9 cellular contexts compared by ENCODE assay signal in genomic region chr6:133240511-133241087, GRCh38. TPM values are rescaled to one million over a fixed set of nuclear protein-coding genes. Genes with fewer than 3 reads are reported as not detected.
DNase-seq lines count a peak whose midpoint lies in the region; ATAC-seq and TF ChIP-seq lines count a peak whose summit lies in the region.
"Had no signal": no experiment of that assay in that cellular context is flagged by ENCODE, and none has a peak within 500 bp of the region (broad histone marks: within the 10 kb centered on the region; RNA-seq: fewer than 3 reads in every experiment).

No MANE protein-coding gene starts in this region.

- peaks cover 6% of the 10 kb centered on the region for H3K27me3 ChIP-seq in parathyroid adenoma (ENCODE audit: control insufficient read depth, insufficient read depth, low read length)

- peaks cover 3% of the 10 kb centered on the region for H3K4me1 Mint-ChIP-seq in T-helper 2 cell treated with Interferon-gamma antibody and Interleukin-4, amounts not matched to agents 5 μg/mL and 100 μg/mL, for 36 hours (ENCODE audit: low read depth)

- H3K27ac ChIP-seq in parathyroid adenoma: no peak overlapping the region

- peak overlapping the region; percentile 53 for H3K4me2 ChIP-seq in parathyroid adenoma (ENCODE audit: low read length)

- H3K36me3 ChIP-seq in parathyroid adenoma (ENCODE audit: control insufficient read depth, insufficient read depth, low read length): no peaks in the 10 kb centered on the region

- no peak overlapping the region for H3K9ac ChIP-seq in parathyroid adenoma

- H3K4me1 ChIP-seq in parathyroid adenoma: no peaks in the 10 kb centered on the region

- no peak overlapping the region for H3K27ac Mint-ChIP-seq in T-helper 2 cell treated with Interferon-gamma antibody and Interleukin-4, amounts not matched to agents 5 μg/mL and 100 μg/mL, for 36 hours

- H3K4me3 Mint-ChIP-seq in T-helper 2 cell treated with Interferon-gamma antibody and Interleukin-4, amounts not matched to agents 5 μg/mL and 100 μg/mL, for 36 hours: no peak overlapping the region

- no peaks in the 10 kb centered on the region for H3K79me2 ChIP-seq in parathyroid adenoma

- peaks cover 67% of the 10 kb centered on the region for H3K27me3 Mint-ChIP-seq in T-helper 2 cell treated with Interferon-gamma antibody and Interleukin-4, amounts not matched to agents 5 μg/mL and 100 μg/mL, for 36 hours (ENCODE audit: low read depth)

- H3K4me3 ChIP-seq in parathyroid adenoma (ENCODE audit: low read depth, low read length): no peak overlapping the region

- peaks cover 2% of the 10 kb centered on the region for H3K9me3 ChIP-seq in parathyroid adenoma (ENCODE audit: control insufficient read depth, low read length)

- no peaks in the 10 kb centered on the region for H3K9me3 Mint-ChIP-seq in T-helper 2 cell treated with Interferon-gamma antibody and Interleukin-4, amounts not matched to agents 5 μg/mL and 100 μg/mL, for 36 hours

- ATAC-seq in HG02759 (IDR thresholded peaks at IDR 0.05; ENCODE audit: unreplicated experiment): no peak

- H2AFZ ChIP-seq in parathyroid adenoma: peak overlapping the region; percentile 47

- TF ChIP-seq CTCF in parathyroid adenoma (IDR thresholded peaks at IDR 0.05): no peak

- DNase-seq in Daoy (ENCODE audit: low read depth): peak; percentile 73
- DNase-seq in NCI-H526 treated with DMSO at 0.1 percent for 48 hours (lab: John Stamatoyannopoulos, UW): peak; percentile 25
- peak; percentile 3 for DNase-seq in germinal center (ENCODE audit: low spot score)
- DNase-seq in T-helper 2 cell treated with Interferon-gamma antibody and Interleukin-4, amounts not matched to agents 5 μg/mL and 100 μg/mL, for 36 hours (ENCODE audit: low spot score): no peak
- no peak for DNase-seq in stimulated activated CD4-positive, alpha-beta T cell treated with anti-CD3 and anti-CD28 coated beads, Interleukin-12 subunit alpha, Interleukin-12 subunit beta, amount 100 ng/mL, for 4 hours
- DNase-seq in NCI-H2081 treated with DMSO at 0.1 percent for 48 hours (lab: John Stamatoyannopoulos, UW): no peak

- H3K36me3 Mint-ChIP-seq in T-helper 2 cell treated with Interferon-gamma antibody and Interleukin-4, amounts not matched to agents 5 μg/mL and 100 μg/mL, for 36 hours (ENCODE audit: low read depth): no peaks in the 10 kb centered on the region

RNA-seq across cellular contexts. Expression of gene EYA4, which starts 0.6 kb away (rescaled TPM):
- 14.7 and 16.3 TPM in 2 replicates for total RNA-seq in Daoy (2014; rRNA removed; shearing (Covaris generic))
- total RNA-seq: RPMI7951 had no signal

Comparison
In these comparisons a context has a peak if more than half of its experiments do, and no peak if none do; other contexts are left out.
1. DNase-seq: peak in Daoy (single experiment), NCI-H526 treated with DMSO at 0.1 percent for 48 hours (single experiment) and germinal center (single experiment); none in T-helper 2 cell treated with Interferon-gamma antibody and Interleukin-4, amounts not matched to agents 5 μg/mL and 100 μg/mL, for 36 hours (single experiment), stimulated activated CD4-positive, alpha-beta T cell treated with anti-CD3 and anti-CD28 coated beads, Interleukin-12 subunit alpha, Interleukin-12 subunit beta, amount 100 ng/mL, for 4 hours (single experiment) and NCI-H2081 treated with DMSO at 0.1 percent for 48 hours (single experiment).